In genomic region chr6:169959129-169960002, GRCh38 we compare ENCODE assay signal across 8 cellular contexts.
DNase-seq lines count a peak whose midpoint lies in the region; ATAC-seq lines count a peak whose summit lies in the region.

No MANE protein-coding gene starts in this region.

- no peaks in the 10 kb centered on the region for H3K36me3 ChIP-seq in esophagus (ENCODE audit: control insufficient read depth in 2 of 2, insufficient read depth in 2 of 2, low read length in 1 of 2)

- ATAC-seq in GM21423 (IDR thresholded peaks at IDR 0.05; ENCODE audit: unreplicated experiment) (peak; percentile 92), HG02642 (IDR thresholded peaks at IDR 0.05; ENCODE audit: poor library complexity, unreplicated experiment) (no peak)

- in situ Hi-C loops in KBM-7 (cut with MboI; ENCODE audit: low pct_unique_long_range_greater_than_20kb, low sequenced_read_pairs) = no loop called here

- peaks cover 4 to 9% of the 10 kb centered on the region in 2 donors for H3K4me1 ChIP-seq in esophagus (ENCODE audit: control insufficient read depth in 2 of 2, insufficient read depth in 2 of 2, low read length in 1 of 2)

- H3K4me3 ChIP-seq in esophagus (ENCODE audit: low read depth in 1 of 2, low read length in 2 of 2) = no peak overlapping the region

- peak overlapping the region; percentile 1 to 39 for H3K27ac ChIP-seq in esophagus (ENCODE audit: low read depth in 2 of 2, low read length in 1 of 2)

- no peaks in the 10 kb centered on the region for H3K27me3 ChIP-seq in esophagus (ENCODE audit: control insufficient read depth in 1 of 2, insufficient read depth in 2 of 2, low read length in 2 of 2)

- no peaks in the 10 kb centered on the region for H3K9me3 ChIP-seq in esophagus (ENCODE audit: control insufficient read depth in 2 of 2, insufficient read depth in 1 of 2, low read depth in 1 of 2, low read length in 1 of 2)

- WGBS in esophagus, 2 donors = 34 to 42% methylated on average over 28 of the region's 28 CpGs

- DNase-seq in KBM-7 (peak; percentile 44), AG08396 (ENCODE audit: low spot score) (no peak)
- peak; percentile 23 for DNase-seq in activated CD4-positive, CD25-positive, alpha-beta regulatory T cell treated with anti-CD3 and anti-CD28 coated beads, Interleukin-2, amount 50 U/mL, for 72 hours
- peak in 2 of 3 experiments; percentile 15 to 23 for DNase-seq in stimulated activated CD4-positive, alpha-beta T cell treated with anti-CD3 and anti-CD28 coated beads, TNF-alpha, amount 100 ng/mL, for 24 hours (ENCODE audit: low read depth in 3 of 3)
- no peak for DNase-seq in effector CD4-positive, alpha-beta T cell

Comparison
In these comparisons a context has a peak if more than half of its experiments do, and no peak if none do; other contexts are left out.
1. DNase-seq: peak in KBM-7 (single experiment), activated CD4-positive, CD25-positive, alpha-beta regulatory T cell treated with anti-CD3 and anti-CD28 coated beads, Interleukin-2, amount 50 U/mL, for 72 hours (single experiment) and stimulated activated CD4-positive, alpha-beta T cell treated with anti-CD3 and anti-CD28 coated beads, TNF-alpha, amount 100 ng/mL, for 24 hours (2 of 3); none in effector CD4-positive, alpha-beta T cell (single experiment) and AG08396 (single experiment).